Comparison of ENCODE assay signal across 8 cellular contexts in genomic region chr6:150068173-150068785, GRCh38. TPM values are rescaled to one million over a fixed set of nuclear protein-coding genes. Genes with fewer than 3 reads are reported as not detected.
A peak's percentile ranks its signal among the peaks of the same experiment; 100 is the strongest.
DNase-seq lines count a peak whose midpoint lies in the region; ATAC-seq and TF ChIP-seq lines count a peak whose summit lies in the region.

No MANE protein-coding gene starts in this region.

- H3K9me3 Mint-ChIP-seq in activated CD4-positive, alpha-beta T cell treated with anti-CD3 and anti-CD28 coated beads for 36 hours (ENCODE audit: low read depth), result no peaks in the 10 kb centered on the region
- no peaks in the 10 kb centered on the region for H3K9me3 Mint-ChIP-seq in activated naive CD8-positive, alpha-beta T cell treated with anti-CD3 and anti-CD28 coated beads, Interleukin-2, amount 10 ng/mL, durations not matched to agents 7 days and 5 days

- H3K27ac ChIP-seq in tibial artery, result peak overlapping the region; percentile 73 to 74

- H3K36me3 Mint-ChIP-seq in activated CD4-positive, alpha-beta T cell treated with anti-CD3 and anti-CD28 coated beads for 36 hours (ENCODE audit: low read depth), result no peaks in the 10 kb centered on the region
- H3K36me3 Mint-ChIP-seq in activated naive CD8-positive, alpha-beta T cell treated with anti-CD3 and anti-CD28 coated beads, Interleukin-2, amount 10 ng/mL, durations not matched to agents 7 days and 5 days, result no peaks in the 10 kb centered on the region

- no peaks in the 10 kb centered on the region for H3K9me3 ChIP-seq in tibial artery

- H3K4me1 Mint-ChIP-seq in activated CD4-positive, alpha-beta T cell treated with anti-CD3 and anti-CD28 coated beads for 36 hours, result peaks cover 9% of the 10 kb centered on the region
- peaks cover 13% of the 10 kb centered on the region for H3K4me1 Mint-ChIP-seq in activated naive CD8-positive, alpha-beta T cell treated with anti-CD3 and anti-CD28 coated beads, Interleukin-2, amount 10 ng/mL, durations not matched to agents 7 days and 5 days

- TF ChIP-seq CTCF in tibial artery (IDR thresholded peaks at IDR 0.05), result no peak

- H3K4me3 ChIP-seq in tibial artery, result peak overlapping the region; percentile 75 to 86

- ATAC-seq in activated CD4-positive, alpha-beta T cell treated with anti-CD3 and anti-CD28 coated beads for 36 hours, result no peak
- ATAC-seq in activated naive CD8-positive, alpha-beta T cell treated with anti-CD3 and anti-CD28 coated beads, Interleukin-2, amount 10 ng/mL, durations not matched to agents 7 days and 5 days (ENCODE audit: low read depth), result no peak

- DNase-seq in activated CD4-positive, alpha-beta T cell treated with anti-CD3 and anti-CD28 coated beads for 36 hours, result peak; percentile 16
- DNase-seq in activated CD4-positive, alpha-beta T cell treated with anti-CD3 and anti-CD28 coated beads, Interleukin-2, amount 50 U/mL, for 1 hour, result no peak
- DNase-seq in activated naive CD8-positive, alpha-beta T cell treated with anti-CD3 and anti-CD28 coated beads, Interleukin-2, amount 10 ng/mL, durations not matched to agents 7 days and 5 days, result no peak
- DNase-seq in kidney tubule cell (ENCODE audit: low spot score) (peak; percentile 9), tibial artery (peak in 1 of 2 donors; percentile 45), ureter (ENCODE audit: low spot score) (no peak), NCI-H526 treated with DMSO at 0.1 percent for 48 hours (lab: John Stamatoyannopoulos, UW) (no peak), NCI-H1105 treated with DMSO at 0.1 percent for 48 hours (lab: John Stamatoyannopoulos, UW) (no peak)

- H3K27ac Mint-ChIP-seq in activated CD4-positive, alpha-beta T cell treated with anti-CD3 and anti-CD28 coated beads for 36 hours, result no peak overlapping the region
- no peak overlapping the region for H3K27ac Mint-ChIP-seq in activated naive CD8-positive, alpha-beta T cell treated with anti-CD3 and anti-CD28 coated beads, Interleukin-2, amount 10 ng/mL, durations not matched to agents 7 days and 5 days

- H3K36me3 ChIP-seq in tibial artery, result no peaks in the 10 kb centered on the region

- peaks cover 0 to 18% (median 9%) of the 10 kb centered on the region in 4 donors for H3K4me1 ChIP-seq in tibial artery

- peaks cover 0 to 5% of the 10 kb centered on the region in 2 donors for H3K27me3 ChIP-seq in tibial artery

- peak overlapping the region; percentile 60 for H3K4me3 Mint-ChIP-seq in activated CD4-positive, alpha-beta T cell treated with anti-CD3 and anti-CD28 coated beads for 36 hours
- H3K4me3 Mint-ChIP-seq in activated naive CD8-positive, alpha-beta T cell treated with anti-CD3 and anti-CD28 coated beads, Interleukin-2, amount 10 ng/mL, durations not matched to agents 7 days and 5 days, result peak overlapping the region; percentile 84

- POLR2A ChIA-PET in activated CD4-positive, alpha-beta T cell treated with anti-CD3 and anti-CD28 coated beads for 36 hours (lab: Charles Lee), result no interaction called here
- POLR2A ChIA-PET in activated naive CD8-positive, alpha-beta T cell treated with anti-CD3 and anti-CD28 coated beads, Interleukin-2, amount 10 ng/mL, durations not matched to agents 7 days and 5 days (lab: Charles Lee), result no interaction called here

- CTCF ChIA-PET in activated CD4-positive, alpha-beta T cell treated with anti-CD3 and anti-CD28 coated beads for 36 hours (lab: Charles Lee), result interaction anchor here (0.7 to 1.6 kb wide), 5 partner anchors 13 to 127 kb away, joined by 3 to 4 read pairs (median 3); no protein-coding TSS in a partner anchor

- H3K27me3 Mint-ChIP-seq in activated CD4-positive, alpha-beta T cell treated with anti-CD3 and anti-CD28 coated beads for 36 hours, result peaks cover 10% of the 10 kb centered on the region
- H3K27me3 Mint-ChIP-seq in activated naive CD8-positive, alpha-beta T cell treated with anti-CD3 and anti-CD28 coated beads, Interleukin-2, amount 10 ng/mL, durations not matched to agents 7 days and 5 days, result peaks cover 10% of the 10 kb centered on the region

- intact Hi-C loops in activated CD4-positive, alpha-beta T cell treated with anti-CD3 and anti-CD28 coated beads for 36 hours (cut with DNase I, micrococcal nuclease), result loop anchor here in 1 of 2 experiments (2.0 kb wide), 1 partner anchor 63 kb away; no protein-coding TSS in a partner anchor
- intact Hi-C loops in tibial artery (cut with DNase I; ENCODE audit: low total_unique reads), result no loop called here

RNA-seq across cellular contexts. Expression of gene ULBP3, which starts 0.6 kb away (rescaled TPM):
- total RNA-seq in activated CD4-positive, alpha-beta T cell treated with anti-CD3 and anti-CD28 coated beads for 36 hours, result under 1 TPM; 0.46 to 0.77 TPM
- total RNA-seq in activated naive CD8-positive, alpha-beta T cell treated with anti-CD3 and anti-CD28 coated beads, Interleukin-2, amount 10 ng/mL, durations not matched to agents 7 days and 5 days, result 1 to 10 TPM in 1 of 2 experiments, under 1 TPM in 1; 0.94 to 1.6 TPM
- total RNA-seq in ureter, result 4.5 TPM

RNA-seq across cellular contexts. Expression of gene RAET1L, which starts 42.9 kb away (rescaled TPM):
- total RNA-seq in activated CD4-positive, alpha-beta T cell treated with anti-CD3 and anti-CD28 coated beads for 36 hours, result not detected
- total RNA-seq in activated naive CD8-positive, alpha-beta T cell treated with anti-CD3 and anti-CD28 coated beads, Interleukin-2, amount 10 ng/mL, durations not matched to agents 7 days and 5 days, result not detected
- not detected for total RNA-seq in ureter

Comparison
In these comparisons a context has a peak if more than half of its experiments do, and no peak if none do; other contexts are left out.
1. DNase-seq: peak in activated CD4-positive, alpha-beta T cell treated with anti-CD3 and anti-CD28 coated beads for 36 hours (single experiment) and kidney tubule cell (single experiment); none in activated CD4-positive, alpha-beta T cell treated with anti-CD3 and anti-CD28 coated beads, Interleukin-2, amount 50 U/mL, for 1 hour (single experiment), activated naive CD8-positive, alpha-beta T cell treated with anti-CD3 and anti-CD28 coated beads, Interleukin-2, amount 10 ng/mL, durations not matched to agents 7 days and 5 days (single experiment), ureter (single experiment), NCI-H526 treated with DMSO at 0.1 percent for 48 hours (single experiment) and NCI-H1105 treated with DMSO at 0.1 percent for 48 hours (single experiment).